ENCODE assay signal across 4 cellular contexts in genomic region chr11:120142701-120143100, GRCh38. TPM values are rescaled to one million over a fixed set of nuclear protein-coding genes. Genes with fewer than 3 reads are reported as not detected.
"Had no signal": no experiment of that assay in that cellular context is flagged by ENCODE, and none has a peak within 500 bp of the region (broad histone marks: within the 10 kb centered on the region; RNA-seq: fewer than 3 reads in every experiment).

No MANE protein-coding gene starts in this region.

RNA-seq across cellular contexts. Expression of gene TRIM29, which starts 4.8 kb away (rescaled TPM):
- total RNA-seq: LHCN-M2, NCI-H460, Right ventricle myocardium superior, SJSA1 had no signal
